Comparison of ENCODE assay signal across 38 cellular contexts in genomic region chr13:101596803-101597202, GRCh38.
"Had no signal": no experiment of that assay in that cellular context is flagged by ENCODE, and none has a peak within 500 bp of the region (broad histone marks: within the 10 kb centered on the region; RNA-seq: fewer than 3 reads in every experiment).

No MANE protein-coding gene starts in this region.

- H3K36me3 Mint-ChIP-seq: activated CD8-positive, alpha-beta memory T cell treated with anti-CD3 and anti-CD28 coated beads, Interleukin-2, amount 10 ng/mL, durations not matched to agents 7 days and 5 days; activated naive CD4-positive, alpha-beta T cell treated with anti-CD3 and anti-CD28 coated beads, Interleukin-2, amount 10 ng/mL, durations not matched to agents 7 days and 5 days; activated naive CD4-positive, alpha-beta T cell treated with anti-CD3 and anti-CD28 coated beads, Interleukin-2, amount 50 U/mL, for 24 hours; activated naive CD8-positive, alpha-beta T cell treated with anti-CD3 and anti-CD28 coated beads, Interleukin-2, amount 10 ng/mL, durations not matched to agents 7 days and 5 days; WTC11 had no signal

- H3K9me3 Mint-ChIP-seq: activated CD4-positive, alpha-beta memory T cell treated with anti-CD3 and anti-CD28 coated beads, Interleukin-2, amount 10 ng/mL, durations not matched to agents 7 days and 5 days; activated CD4-positive, alpha-beta T cell treated with anti-CD3 and anti-CD28 coated beads, Interleukin-2, amount 10 ng/mL, durations not matched to agents 7 days and 5 days; activated naive CD4-positive, alpha-beta T cell treated with anti-CD3 and anti-CD28 coated beads, Interleukin-2, amount 10 ng/mL, durations not matched to agents 7 days and 5 days; activated naive CD8-positive, alpha-beta T cell treated with anti-CD3 and anti-CD28 coated beads, Interleukin-2, amount 10 ng/mL, durations not matched to agents 7 days and 5 days; activated T-cell treated with anti-CD3 and anti-CD28 coated beads, Interleukin-2, amount 50 U/mL, for 24 hours; activated T-helper 2 cell treated with anti-CD3 and anti-CD28 coated beads, Interferon-gamma antibody, Interleukin-2, Interleukin-4, amounts not matched to agents 10 μg/mL and 5 μg/mL and 100 μg/mL, durations not matched to agents 14 hours and 24 hours and 36 hours; T-helper 2 cell treated with Interferon-gamma antibody and Interleukin-4, amounts not matched to agents 5 μg/mL and 100 μg/mL, for 36 hours had no signal

- H3K27me3 ChIP-seq: adrenal gland, body of pancreas, brain microvascular endothelial cell, breast epithelium had no signal

- H3K27me3 Mint-ChIP-seq: activated CD4-positive, alpha-beta memory T cell treated with anti-CD3 and anti-CD28 coated beads, Interleukin-2, amount 10 ng/mL, durations not matched to agents 7 days and 5 days; activated naive CD4-positive, alpha-beta T cell treated with anti-CD3 and anti-CD28 coated beads, Interleukin-2, amount 10 ng/mL, durations not matched to agents 7 days and 5 days had no signal

- FAIRE-seq: astrocyte, TTC549 had no signal

- H3K4me1 ChIP-seq: adrenal gland, body of pancreas, breast epithelium had no signal

- H3K4me1 Mint-ChIP-seq: activated CD4-positive, alpha-beta memory T cell treated with anti-CD3 and anti-CD28 coated beads, Interleukin-2, amount 10 ng/mL, durations not matched to agents 7 days and 5 days; activated CD4-positive, alpha-beta T cell treated with anti-CD3 and anti-CD28 coated beads for 36 hours; activated CD4-positive, alpha-beta T cell treated with anti-CD3 and anti-CD28 coated beads, Interleukin-2, amount 10 ng/mL, durations not matched to agents 7 days and 5 days; activated naive CD4-positive, alpha-beta T cell treated with anti-CD3 and anti-CD28 coated beads, Interleukin-2, amount 10 ng/mL, durations not matched to agents 7 days and 5 days; activated naive CD4-positive, alpha-beta T cell treated with anti-CD3 and anti-CD28 coated beads, Interleukin-2, amount 50 U/mL, for 24 hours; activated naive CD8-positive, alpha-beta T cell treated with anti-CD3 and anti-CD28 coated beads, Interleukin-2, amount 10 ng/mL, durations not matched to agents 7 days and 5 days; WTC11 had no signal

- DNase-seq: activated CD4-positive, alpha-beta memory T cell treated with anti-CD3 and anti-CD28 coated beads, Interleukin-2, amount 10 ng/mL, durations not matched to agents 7 days and 5 days; activated CD4-positive, alpha-beta T cell treated with anti-CD3 and anti-CD28 coated beads for 1 hour; activated CD4-positive, alpha-beta T cell treated with anti-CD3 and anti-CD28 coated beads for 36 hours; activated CD4-positive, alpha-beta T cell treated with anti-CD3 and anti-CD28 coated beads for 48 hours; activated CD4-positive, alpha-beta T cell treated with anti-CD3 and anti-CD28 coated beads, Interleukin-2, amount 10 ng/mL, durations not matched to agents 7 days and 5 days; activated CD4-positive, alpha-beta T cell treated with anti-CD3 and anti-CD28 coated beads, Interleukin-2, amount 50 U/mL, for 48 hours; activated CD4-positive, CD25-positive, alpha-beta regulatory T cell; activated CD8-positive, alpha-beta memory T cell treated with anti-CD3 and anti-CD28 coated beads for 24 hours; activated CD8-positive, alpha-beta memory T cell treated with anti-CD3 and anti-CD28 coated beads, Interleukin-2, amount 10 ng/mL, durations not matched to agents 7 days and 5 days; activated CD8-positive, alpha-beta memory T cell treated with anti-CD3 and anti-CD28 coated beads, Interleukin-2, amount 50 U/mL, for 48 hours; activated CD8-positive, alpha-beta T cell treated with anti-CD3 and anti-CD28 coated beads, Interleukin-2, amount 10 ng/mL, durations not matched to agents 7 days and 5 days; activated effector memory CD4-positive, alpha-beta T cell treated with Interleukin-2 at 50 U/mL for 16 hours; activated gamma-delta T cell; activated naive CD4-positive, alpha-beta T cell treated with anti-CD3 and anti-CD28 coated beads, Interleukin-2, amount 10 ng/mL, durations not matched to agents 7 days and 5 days; activated naive CD4-positive, alpha-beta T cell treated with Interleukin-2 at 50 U/mL for 16 hours; activated naive CD8-positive, alpha-beta T cell treated with anti-CD3 and anti-CD28 coated beads, Interleukin-2, amount 10 ng/mL, durations not matched to agents 7 days and 5 days; activated T-cell treated with anti-CD3 and anti-CD28 coated beads, Interleukin-2, amount 50 U/mL, for 24 hours; activated T-cell treated with anti-CD3 and anti-CD28 coated beads, Interleukin-2, amount 50 U/mL, for 48 hours; adrenal gland; amniotic stem cell; aorta; body of pancreas; brain microvascular endothelial cell; central memory CD4-positive, alpha-beta T cell; T-helper 1 cell; T-helper 2 cell; T-helper 9 cell; WERI-Rb-1 had no signal

- H3K4me3 ChIP-seq: adrenal gland, body of pancreas, breast epithelium had no signal

- H3K9me3 ChIP-seq: adrenal gland, body of pancreas, breast epithelium had no signal

- H3K36me3 ChIP-seq: adrenal gland, brain microvascular endothelial cell, breast epithelium, WERI-Rb-1 had no signal

- H3K27ac ChIP-seq: adrenal gland, body of pancreas, brain microvascular endothelial cell, breast epithelium, WERI-Rb-1 had no signal

- H3K27ac Mint-ChIP-seq: activated CD4-positive, alpha-beta memory T cell treated with anti-CD3 and anti-CD28 coated beads, Interleukin-2, amount 10 ng/mL, durations not matched to agents 7 days and 5 days; activated CD4-positive, alpha-beta T cell treated with anti-CD3 and anti-CD28 coated beads for 36 hours; activated CD4-positive, alpha-beta T cell treated with anti-CD3 and anti-CD28 coated beads, Interleukin-2, amount 10 ng/mL, durations not matched to agents 7 days and 5 days; activated CD8-positive, alpha-beta memory T cell treated with anti-CD3 and anti-CD28 coated beads, Interleukin-2, amount 10 ng/mL, durations not matched to agents 7 days and 5 days; activated CD8-positive, alpha-beta T cell treated with anti-CD3 and anti-CD28 coated beads, Interleukin-2, amount 10 ng/mL, durations not matched to agents 7 days and 5 days; activated naive CD4-positive, alpha-beta T cell treated with anti-CD3 and anti-CD28 coated beads, Interleukin-2, amount 10 ng/mL, durations not matched to agents 7 days and 5 days; activated naive CD4-positive, alpha-beta T cell treated with anti-CD3 and anti-CD28 coated beads, Interleukin-2, amount 50 U/mL, for 24 hours; activated naive CD8-positive, alpha-beta T cell; activated naive CD8-positive, alpha-beta T cell treated with anti-CD3 and anti-CD28 coated beads, Interleukin-2, amount 10 ng/mL, durations not matched to agents 7 days and 5 days; activated T-cell treated with anti-CD3 and anti-CD28 coated beads, Interleukin-2, amount 50 U/mL, for 24 hours; activated T-helper 2 cell treated with anti-CD3 and anti-CD28 coated beads, Interferon-gamma antibody, Interleukin-2, Interleukin-4, amounts not matched to agents 10 μg/mL and 5 μg/mL and 100 μg/mL, durations not matched to agents 14 hours and 24 hours and 36 hours; T-helper 1 cell treated with Interleukin-12 subunit alpha and Interleukin-12 subunit beta and Interleukin-4 antibody, amounts not matched to agents 30 μg/mL and 1 μg/mL, for 36 hours; T-helper 2 cell treated with Interferon-gamma antibody and Interleukin-4, amounts not matched to agents 5 μg/mL and 100 μg/mL, for 36 hours; WTC11 had no signal

- ATAC-seq: activated CD4-positive, alpha-beta T cell treated with anti-CD3 and anti-CD28 coated beads for 36 hours; activated CD4-positive, CD25-positive, alpha-beta regulatory T cell treated with anti-CD3 and anti-CD28 coated beads, Interleukin-2, amount 50 U/mL, for 24 hours; activated CD8-positive, alpha-beta memory T cell treated with anti-CD3 and anti-CD28 coated beads, Interleukin-2, amount 10 ng/mL, durations not matched to agents 7 days and 5 days; activated CD8-positive, alpha-beta T cell treated with anti-CD3 and anti-CD28 coated beads, Interleukin-2, amount 10 ng/mL, durations not matched to agents 7 days and 5 days; body of pancreas; WTC11 had no signal

- H3K4me3 Mint-ChIP-seq: activated CD4-positive, alpha-beta memory T cell treated with anti-CD3 and anti-CD28 coated beads, Interleukin-2, amount 10 ng/mL, durations not matched to agents 7 days and 5 days; activated CD4-positive, alpha-beta T cell treated with anti-CD3 and anti-CD28 coated beads for 36 hours; activated CD4-positive, alpha-beta T cell treated with anti-CD3 and anti-CD28 coated beads, Interleukin-2, amount 10 ng/mL, durations not matched to agents 7 days and 5 days; activated CD8-positive, alpha-beta memory T cell treated with anti-CD3 and anti-CD28 coated beads, Interleukin-2, amount 10 ng/mL, durations not matched to agents 7 days and 5 days; activated CD8-positive, alpha-beta T cell treated with anti-CD3 and anti-CD28 coated beads, Interleukin-2, amount 10 ng/mL, durations not matched to agents 7 days and 5 days; activated naive CD4-positive, alpha-beta T cell treated with anti-CD3 and anti-CD28 coated beads, Interleukin-2, amount 10 ng/mL, durations not matched to agents 7 days and 5 days; activated naive CD4-positive, alpha-beta T cell treated with anti-CD3 and anti-CD28 coated beads, Interleukin-2, amount 50 U/mL, for 24 hours; activated naive CD8-positive, alpha-beta T cell; activated naive CD8-positive, alpha-beta T cell treated with anti-CD3 and anti-CD28 coated beads, Interleukin-2, amount 10 ng/mL, durations not matched to agents 7 days and 5 days; activated T-cell treated with anti-CD3 and anti-CD28 coated beads, Interleukin-2, amount 50 U/mL, for 24 hours; T-helper 1 cell treated with Interleukin-12 subunit alpha and Interleukin-12 subunit beta and Interleukin-4 antibody, amounts not matched to agents 30 μg/mL and 1 μg/mL, for 36 hours; T-helper 2 cell treated with Interferon-gamma antibody and Interleukin-4, amounts not matched to agents 5 μg/mL and 100 μg/mL, for 36 hours; WTC11 had no signal
